Comparison of ENCODE assay signal across 24 cellular contexts in the genomic region with DNA sequence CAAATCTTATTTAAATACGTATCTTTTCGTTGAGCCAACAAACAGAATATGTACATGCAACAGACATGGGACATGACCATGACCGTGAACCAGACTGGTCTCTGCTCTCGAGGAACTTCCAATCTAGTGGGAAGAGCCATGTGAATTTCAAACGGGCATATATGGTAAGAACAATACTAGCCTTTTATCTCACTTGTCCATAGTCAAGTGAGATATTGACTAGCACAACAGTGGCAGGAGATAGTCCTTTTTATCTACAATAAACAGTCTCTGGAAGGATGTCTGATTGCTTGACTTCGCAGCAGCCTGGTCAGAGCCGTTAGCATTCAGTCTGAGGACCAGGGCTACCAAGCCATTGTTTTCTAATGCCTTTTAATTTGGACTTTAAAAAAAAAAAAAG.
"Had no signal": no experiment of that assay in that cellular context is flagged by ENCODE, and none has a peak within 500 bp of the region (broad histone marks: within the 10 kb centered on the region; RNA-seq: fewer than 3 reads in every experiment).

No MANE protein-coding gene starts in this region.

- ATAC-seq: activated T-cell treated with anti-CD3 and anti-CD28 coated beads, Interleukin-2, amount 50 U/mL, for 72 hours; Panc1; Right ventricle myocardium inferior had no signal

- DNase-seq: activated B cell treated with CpG ODN at 0.5 μM for 24 hours; activated CD4-positive, alpha-beta memory T cell treated with anti-CD3 and anti-CD28 coated beads for 36 hours; activated CD4-positive, alpha-beta T cell treated with anti-CD3 and anti-CD28 coated beads for 1 hour; activated CD4-positive, alpha-beta T cell treated with anti-CD3 and anti-CD28 coated beads, Interleukin-2, amount 10 ng/mL, durations not matched to agents 24 days and 14 days; activated CD8-positive, alpha-beta memory T cell treated with anti-CD3 and anti-CD28 coated beads for 24 hours; activated gamma-delta T cell treated with Interleukin-2 at 50 U/mL for 16 hours; activated naive CD4-positive, alpha-beta T cell treated with anti-CD3 and anti-CD28 coated beads, Interleukin-2, amount 10 ng/mL, durations not matched to agents 7 days and 5 days; activated naive CD8-positive, alpha-beta T cell treated with anti-CD3 and anti-CD28 coated beads for 36 hours; activated T-cell treated with anti-CD3 and anti-CD28 coated beads for 4 hours; activated T-cell treated with anti-CD3 and anti-CD28 coated beads, Interleukin-2, amount 50 U/mL, for 72 hours; brain microvascular endothelial cell; cerebellar nuclear complex; Karpas-422; NCI-H1105 treated with DMSO at 0.1 percent for 48 hours; NCI-H1436 treated with DMSO at 0.1 percent for 48 hours; NCI-H187; NCI-H2081; NCI-H446; NCI-H524 treated with DMSO at 0.1 percent for 48 hours; NK-92 treated with Interleukin-12 subunit alpha and Interleukin-12 subunit beta, amount 100 ng/mL, for 24 hours; RPMI8226; T-helper 1 cell had no signal
